In the genomic region with DNA sequence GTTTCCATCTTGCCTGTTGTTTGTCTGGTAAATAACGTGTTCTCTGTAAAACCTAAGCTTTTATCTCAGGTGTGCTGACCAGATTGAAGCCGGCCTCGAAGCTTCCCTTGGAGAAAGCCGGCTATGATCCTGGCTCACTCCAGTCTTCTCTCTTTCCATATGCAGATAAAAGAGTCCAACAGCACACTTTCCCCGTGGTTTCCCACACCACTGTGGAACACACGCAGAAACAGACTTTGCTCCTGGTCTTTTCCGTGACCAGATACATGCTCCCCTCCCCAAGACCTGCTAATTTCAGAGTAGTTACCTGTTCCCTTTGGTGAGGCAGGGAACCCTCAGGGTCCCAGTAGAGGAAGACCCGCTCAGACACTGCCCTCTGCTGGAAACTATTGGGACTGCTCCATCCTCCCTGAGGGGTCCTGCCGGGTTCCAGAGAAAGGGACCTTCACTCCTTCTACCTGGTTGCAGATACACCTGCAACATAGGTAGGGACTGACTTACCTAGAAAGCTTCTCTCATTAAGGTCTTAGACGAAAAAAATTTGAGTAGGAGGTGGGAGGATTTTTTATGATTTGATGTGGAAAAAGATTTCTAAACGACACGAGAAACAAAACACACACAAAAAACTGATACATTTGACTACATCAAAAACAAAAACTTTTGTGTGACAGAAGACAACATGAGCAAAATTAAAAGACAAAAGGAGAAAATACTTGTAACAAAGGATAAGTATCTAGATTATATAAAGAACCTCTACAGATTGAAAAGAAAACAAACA, we compare ENCODE assay signal across 8 cellular contexts.
DNase-seq lines count a peak whose midpoint lies in the region; ATAC-seq and TF ChIP-seq lines count a peak whose summit lies in the region.

No MANE protein-coding gene starts in this region.

- H3F3A ChIP-seq in smooth muscle cell (ENCODE audit: low read depth), result no peaks in the 10 kb centered on the region

- H3K79me2 ChIP-seq in smooth muscle cell (ENCODE audit: low read depth), result no peaks in the 10 kb centered on the region

- no peak overlapping the region for H3K9ac ChIP-seq in smooth muscle cell (ENCODE audit: low read depth)

- H3K4me3 ChIP-seq in HEK293 (ENCODE audit: low read depth, low read length) (no peak overlapping the region), smooth muscle cell (no peak overlapping the region)

- H3K4me2 ChIP-seq in smooth muscle cell, result no peak overlapping the region

- POLR2A ChIA-PET in HEK293 (lab: Yijun Ruan, JAX), result no interaction called here

- H3K36me3 ChIP-seq in HEK293 (ENCODE audit: control insufficient read depth in 2 of 2, insufficient read depth in 1 of 2, low read length in 2 of 2) (no peaks in the 10 kb centered on the region), smooth muscle cell (ENCODE audit: low read depth) (no peaks in the 10 kb centered on the region)

- ATAC-seq in Right ventricle myocardium superior (ENCODE audit: poor library complexity) (peak; percentile 66), GM18505 (IDR thresholded peaks at IDR 0.05; ENCODE audit: unreplicated experiment) (no peak), GM21390 (IDR thresholded peaks at IDR 0.05; ENCODE audit: unreplicated experiment) (no peak)

- CTCF ChIA-PET in HEK293 (lab: Yijun Ruan, JAX), result interaction anchor here (0.5 to 2.7 kb wide), 30 partner anchors 9 to 1551 kb away, joined by 3 to 26 read pairs (median 4); partner anchors contain the start of gene FUT8

- H3K4me1 ChIP-seq in HEK293 (ENCODE audit: control insufficient read depth, insufficient read depth, low read length) (no peaks in the 10 kb centered on the region), smooth muscle cell (ENCODE audit: low read depth) (peaks cover 6% of the 10 kb centered on the region)

- no peak for TF ChIP-seq POLR2A in GM18505 (IDR thresholded peaks at IDR 0.05; ENCODE audit: borderline replicate concordance, extremely low read depth, insufficient read depth, insufficient read length)

- no peak overlapping the region for H2AFZ ChIP-seq in smooth muscle cell (ENCODE audit: low read depth)

- H3K27ac ChIP-seq in HEK293 (ENCODE audit: extremely low read depth, low read depth, low read length), result no peak overlapping the region
- no peak overlapping the region for H3K27ac ChIP-seq in smooth muscle cell (ENCODE audit: low read depth)

- DNase-seq in COR-L47 (lab: John Stamatoyannopoulos, UW) (peak; percentile 59), OCI-M2 (lab: John Stamatoyannopoulos, UW; ENCODE audit: unreplicated experiment) (peak; percentile 34), Right ventricle myocardium superior (no peak), smooth muscle cell (lab: John Stamatoyannopoulos, UW; ENCODE audit: unreplicated experiment) (peak; percentile 4)
- DNase-seq in activated T-helper 9 cell treated with anti-CD3 and anti-CD28 coated beads, Interleukin-2, amount 50 U/mL, for 16 hours (ENCODE audit: low read depth), result peak; percentile 47

- intact Hi-C loops in Right ventricle myocardium superior (cut with DNase I), result loop anchor here (10.0 kb wide), 1 partner anchor 106 kb away; no protein-coding TSS in a partner anchor

- H4K20me1 ChIP-seq in smooth muscle cell (ENCODE audit: low read depth), result no peaks in the 10 kb centered on the region

- 44% methylated on average over 12 of the region's 12 CpGs for WGBS in smooth muscle cell (ENCODE audit: low lambda C conversion rate)

- TF ChIP-seq CTCF in HEK293 (tag by site-specific recombination; IDR thresholded peaks at IDR 0.05) (no peak), smooth muscle cell (IDR thresholded peaks at IDR 0.05; ENCODE audit: borderline replicate concordance, insufficient read depth, poor library complexity, severe bottlenecking) (peak; percentile 94)

- H3K9me3 ChIP-seq in HEK293 (ENCODE audit: control insufficient read depth, insufficient read depth, low read depth, low read length) (no peaks in the 10 kb centered on the region), smooth muscle cell (replicated peaks; ENCODE audit: low read depth) (no peaks in the 10 kb centered on the region)

- H3K27me3 ChIP-seq in smooth muscle cell (ENCODE audit: low read depth), result peaks cover 12% of the 10 kb centered on the region

TF ChIP-seq in HEK293, 187 proteins besides CTCF, POLR2A, EP300 and RAD21:
- no peak for TF ChIP-seq ZNF626 (tag by site-specific recombination; IDR thresholded peaks at IDR 0.05)
- peak; percentile 75 for TF ChIP-seq ZNF654 (tag by site-specific recombination; IDR thresholded peaks at IDR 0.05; ENCODE audit: low read depth)
- no peak for TF ChIP-seq ZBTB6 (tag by site-specific recombination; IDR thresholded peaks at IDR 0.05)
- TF ChIP-seq, protein P1, sequence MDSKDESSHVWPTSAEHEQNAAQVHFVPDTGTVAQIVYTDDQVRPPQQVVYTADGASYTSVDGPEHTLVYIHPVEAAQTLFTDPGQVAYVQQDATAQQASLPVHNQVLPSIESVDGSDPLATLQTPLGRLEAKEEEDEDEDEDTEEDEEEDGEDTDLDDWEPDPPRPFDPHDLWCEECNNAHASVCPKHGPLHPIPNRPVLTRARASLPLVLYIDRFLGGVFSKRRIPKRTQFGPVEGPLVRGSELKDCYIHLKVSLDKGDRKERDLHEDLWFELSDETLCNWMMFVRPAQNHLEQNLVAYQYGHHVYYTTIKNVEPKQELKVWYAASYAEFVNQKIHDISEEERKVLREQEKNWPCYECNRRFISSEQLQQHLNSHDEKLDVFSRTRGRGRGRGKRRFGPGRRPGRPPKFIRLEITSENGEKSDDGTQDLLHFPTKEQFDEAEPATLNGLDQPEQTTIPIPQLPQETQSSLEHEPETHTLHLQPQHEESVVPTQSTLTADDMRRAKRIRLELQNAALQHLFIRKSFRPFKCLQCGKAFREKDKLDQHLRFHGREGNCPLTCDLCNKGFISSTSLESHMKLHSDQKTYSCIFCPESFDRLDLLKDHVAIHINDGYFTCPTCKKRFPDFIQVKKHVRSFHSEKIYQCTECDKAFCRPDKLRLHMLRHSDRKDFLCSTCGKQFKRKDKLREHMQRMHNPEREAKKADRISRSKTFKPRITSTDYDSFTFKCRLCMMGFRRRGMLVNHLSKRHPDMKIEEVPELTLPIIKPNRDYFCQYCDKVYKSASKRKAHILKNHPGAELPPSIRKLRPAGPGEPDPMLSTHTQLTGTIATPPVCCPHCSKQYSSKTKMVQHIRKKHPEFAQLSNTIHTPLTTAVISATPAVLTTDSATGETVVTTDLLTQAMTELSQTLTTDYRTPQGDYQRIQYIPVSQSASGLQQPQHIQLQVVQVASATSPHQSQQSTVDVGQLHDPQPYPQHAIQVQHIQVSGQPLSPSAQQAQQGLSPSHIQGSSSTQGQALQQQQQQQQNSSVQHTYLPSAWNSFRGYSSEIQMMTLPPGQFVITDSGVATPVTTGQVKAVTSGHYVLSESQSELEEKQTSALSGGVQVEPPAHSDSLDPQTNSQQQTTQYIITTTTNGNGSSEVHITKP (tag by site-specific recombination; IDR thresholded peaks at IDR 0.05), result no peak
- TF ChIP-seq ZNF747 (tag by site-specific recombination; IDR thresholded peaks at IDR 0.05), result no peak
